Comparison of ENCODE assay signal across 8 cellular contexts in the genomic region with DNA sequence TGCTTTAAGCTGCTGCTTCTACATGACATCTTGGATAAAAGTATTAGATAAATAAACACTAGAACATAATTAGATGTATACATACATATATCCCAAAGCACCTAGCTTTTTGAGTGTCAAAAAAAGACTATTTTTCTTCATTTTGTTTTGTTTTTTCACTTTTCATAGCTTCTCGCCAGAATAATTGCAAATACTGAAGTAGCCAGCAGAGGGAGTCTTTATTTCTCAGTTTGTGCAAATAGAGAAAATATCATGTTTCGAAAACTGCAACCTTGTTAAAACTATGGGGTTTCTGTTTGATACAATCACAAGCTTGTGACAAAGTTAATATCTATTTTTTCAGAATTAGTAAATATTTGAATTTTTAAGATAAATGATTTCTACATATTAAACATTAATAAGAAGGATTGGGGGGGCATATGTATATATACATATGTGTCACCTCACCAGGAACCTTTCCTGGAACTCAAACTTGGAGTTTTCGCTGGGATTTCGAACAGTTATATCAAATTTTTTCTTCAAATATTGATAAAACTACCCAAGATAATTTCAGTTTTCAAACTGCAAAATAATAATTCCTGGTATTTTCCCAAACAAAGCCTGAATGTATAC.
A peak's percentile ranks its signal among the peaks of the same experiment; 100 is the strongest.
DNase-seq lines count a peak whose midpoint lies in the region; ATAC-seq, FAIRE-seq and TF ChIP-seq lines count a peak whose summit lies in the region.

No MANE protein-coding gene starts in this region.

- no peak for FAIRE-seq in K562 (lab: Jason Lieb, UNC)

- no peaks in the 10 kb centered on the region for H3K27me3 ChIP-seq in heart right ventricle
- no peaks in the 10 kb centered on the region for H3K27me3 ChIP-seq in K562 (ENCODE audit: control insufficient read depth in 2 of 2, insufficient read depth in 2 of 2, low read length in 2 of 2)

- CTCF ChIA-PET in K562 (lab: Yijun Ruan, JAX; ENCODE audit: low intra/inter-chr PET ratio), result no interaction called here

- in situ Hi-C loops in K562 (cut with MboI), result no loop called here

- H3K4me1 ChIP-seq in heart right ventricle, result peaks cover 0 to 18% (median 10%) of the 10 kb centered on the region in 9 donors
- H3K4me1 ChIP-seq in K562 (replicated peaks in 1 of 2; ENCODE audit: control insufficient read depth in 2 of 2, insufficient read depth in 2 of 2, low read length in 2 of 2), result no peaks in the 10 kb centered on the region

- peak; percentile 45 to 82 (median 73) for TF ChIP-seq CTCF in heart right ventricle (IDR thresholded peaks at IDR 0.05)
- peak; percentile 56 for TF ChIP-seq CTCF in LNCaP clone FGC (IDR thresholded peaks at IDR 0.05; ENCODE audit: control insufficient read depth, extremely low read depth, insufficient read depth)
- peak in 1 of 3 experiments; percentile 52; a peak in 3 of 6 replicates for TF ChIP-seq CTCF in K562 (IDR thresholded peaks at IDR 0.05 in 2 of 3, conservative IDR thresholded peaks at IDR 0.05 in 1 of 3; ENCODE audit: insufficient read depth in 2 of 3, low read depth in 1 of 3, low read length in 3 of 3)

- intact Hi-C loops in heart right ventricle (cut with DNase I) (loop anchor here in 7 of 10 donors (2.0 to 10.0 kb wide), 8 partner anchors 37 to 157 kb away; no protein-coding TSS in a partner anchor), left ventricle myocardium superior (cut with micrococcal nuclease) (loop anchor here (10.0 kb wide), 1 partner anchor 155 kb away; no protein-coding TSS in a partner anchor), K562 (cut with micrococcal nuclease) (loop anchor here (2.0 kb wide), 1 partner anchor 157 kb away; no protein-coding TSS in a partner anchor)

- no peak for DNase-seq in heart right ventricle
- no peak for DNase-seq in left ventricle myocardium superior
- DNase-seq in LNCaP clone FGC (ENCODE audit: low read depth), result no peak
- peak in 1 of 4 experiments; percentile 4 for DNase-seq in K562 (ENCODE audit: extremely low read depth in 1 of 4, low spot score in 3 of 4)
- DNase-seq in medulla oblongata (ENCODE audit: extremely low spot score), result peak; percentile 37
- DNase-seq in mesenteric fat pad (ENCODE audit: low spot score), result no peak

- peak; percentile 30 to 36; a peak in 2 of 4 replicates for TF ChIP-seq RAD21 in K562 (CRISPR knock-in tag; conservative IDR thresholded peaks at IDR 0.05 in 1 of 2, IDR thresholded peaks at IDR 0.05 in 1 of 2)

- no peak for TF ChIP-seq POLR2A in K562 (conservative IDR thresholded peaks at IDR 0.05)

- H3K9ac ChIP-seq in K562 (ENCODE audit: insufficient read depth in 1 of 2, low read depth in 2 of 2, low read length in 2 of 2), result no peak overlapping the region

- 32 to 39% methylated on average over 4 of the region's 4 CpGs for WGBS in heart right ventricle, 2 donors
- WGBS in K562 (ENCODE audit: insufficient coverage, low coverage, missing lambda C conversion rate), result 1% methylated on average over 4 of the region's 4 CpGs

- H3K9me3 ChIP-seq in heart right ventricle, result no peaks in the 10 kb centered on the region
- no peaks in the 10 kb centered on the region; the same call in 1 of the 2 replicates for H3K9me3 ChIP-seq in K562 (replicated peaks; ENCODE audit: control insufficient read depth, insufficient read depth, low read depth, low read length)

- no peak for ATAC-seq in heart right ventricle
- ATAC-seq in left ventricle myocardium superior, result no peak
- ATAC-seq in K562, result no peak
- ATAC-seq in HG02610 (IDR thresholded peaks at IDR 0.05; ENCODE audit: unreplicated experiment), result no peak
- ATAC-seq in HG03280 (IDR thresholded peaks at IDR 0.05; ENCODE audit: unreplicated experiment), result no peak

- no peaks in the 10 kb centered on the region for H3K79me2 ChIP-seq in K562 (ENCODE audit: control insufficient read depth, insufficient read depth, low read length)

- H3K36me3 ChIP-seq in heart right ventricle, result no peaks in the 10 kb centered on the region
- H3K36me3 ChIP-seq in K562 (ENCODE audit: control insufficient read depth, insufficient read depth, low read length), result no peaks in the 10 kb centered on the region

- no peaks in the 10 kb centered on the region for H4K20me1 ChIP-seq in K562 (replicated peaks; ENCODE audit: control insufficient read depth, insufficient read depth, low read length)

- POLR2A ChIA-PET in K562 (lab: Yijun Ruan, JAX), result interaction anchor here (0.7 kb wide), 1 partner anchor 49 kb away, joined by 3 read pairs; no protein-coding TSS in a partner anchor

- H3K27ac ChIP-seq in heart right ventricle (peak overlapping the region in 4 of 10 donors; percentile 12 to 52 (median 38)), K562 (ENCODE audit: extremely low read depth, low read depth, low read length) (no peak overlapping the region)

- peak overlapping the region in 5 of 10 donors; percentile 25 to 38 (median 31) for H3K4me3 ChIP-seq in heart right ventricle
- H3K4me3 ChIP-seq in LNCaP clone FGC (ENCODE audit: low read depth, low read length), result no peak overlapping the region
- H3K4me3 ChIP-seq in K562, result no peak overlapping the region

- H2AFZ ChIP-seq in K562 (ENCODE audit: low read depth, low read length), result no peak overlapping the region

- no TSS peak for BruUV-seq in K562 (replicated peaks; lab: Mats Ljungman, UMichigan)

- no peak overlapping the region for H3K4me2 ChIP-seq in K562 (ENCODE audit: insufficient read depth, low read length)

- TF ChIP-seq EP300 in K562 (IDR thresholded peaks at IDR 0.05; ENCODE audit: low read length), result no peak

- H3K9me1 ChIP-seq in K562 (ENCODE audit: control insufficient read depth, insufficient read depth, low read length), result no peaks in the 10 kb centered on the region

TF ChIP-seq in K562, 482 proteins besides CTCF, POLR2A, EP300 and RAD21:
- TF ChIP-seq ZNF124 (CRISPR knock-in tag; IDR thresholded peaks at IDR 0.05) (no peak), SRSF3 (IDR thresholded peaks at IDR 0.05; ENCODE audit: insufficient read depth, low read length) (no peak)
TF ChIP-seq in K562: peak in this region for 0.
